Comparison of ENCODE assay signal across 2 cellular contexts in the genomic region with DNA sequence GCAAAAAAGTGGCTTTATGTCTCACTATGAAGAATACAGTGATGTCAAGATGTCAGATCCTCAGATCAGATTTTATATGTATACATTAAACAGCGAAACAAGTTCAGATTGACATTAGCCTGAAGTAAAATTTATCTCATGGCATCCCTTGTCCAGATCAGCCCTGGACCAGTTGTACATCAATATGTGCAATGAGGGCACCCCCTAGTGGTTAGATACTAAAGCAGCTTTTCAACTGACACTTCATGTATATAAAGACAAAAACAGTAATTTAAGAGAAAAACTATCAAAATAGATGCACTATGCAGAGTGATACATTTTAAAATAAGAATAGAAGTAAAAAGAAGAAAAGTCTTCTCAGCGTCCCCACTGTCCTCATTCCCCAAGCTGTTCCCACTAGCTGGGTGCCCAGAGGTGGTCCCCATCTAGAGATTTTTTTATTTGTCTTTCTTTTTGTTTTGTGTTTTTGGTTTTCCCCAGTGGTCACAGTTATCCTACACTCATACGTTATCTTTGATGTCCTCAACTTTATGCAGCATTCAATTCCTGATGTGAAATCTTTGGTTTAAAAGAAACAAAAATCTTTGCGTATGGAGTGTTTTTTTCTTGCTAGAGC.
TF ChIP-seq lines count a peak whose summit lies in the region.

No MANE protein-coding gene starts in this region.

TF ChIP-seq in IMR-90, 13 proteins besides CTCF, POLR2A, EP300 and RAD21:
- TF ChIP-seq NFE2L2 (IDR thresholded peaks at IDR 0.05; ENCODE audit: low read depth, low read length) (no peak), SMC3 (IDR thresholded peaks at IDR 0.05; ENCODE audit: low read depth, low read length) (peak; percentile 56)

TF ChIP-seq in H1, 55 proteins besides CTCF, POLR2A, EP300 and RAD21:
- TF ChIP-seq CBX8 (IDR thresholded peaks at IDR 0.05; ENCODE audit: borderline replicate concordance, low read depth, low read length) (no peak), EZH2 (IDR thresholded peaks at IDR 0.05; ENCODE audit: low read depth, low read length, severe bottlenecking) (no peak)
